Comparison of ENCODE assay signal across 1 cellular context in the genomic region with DNA sequence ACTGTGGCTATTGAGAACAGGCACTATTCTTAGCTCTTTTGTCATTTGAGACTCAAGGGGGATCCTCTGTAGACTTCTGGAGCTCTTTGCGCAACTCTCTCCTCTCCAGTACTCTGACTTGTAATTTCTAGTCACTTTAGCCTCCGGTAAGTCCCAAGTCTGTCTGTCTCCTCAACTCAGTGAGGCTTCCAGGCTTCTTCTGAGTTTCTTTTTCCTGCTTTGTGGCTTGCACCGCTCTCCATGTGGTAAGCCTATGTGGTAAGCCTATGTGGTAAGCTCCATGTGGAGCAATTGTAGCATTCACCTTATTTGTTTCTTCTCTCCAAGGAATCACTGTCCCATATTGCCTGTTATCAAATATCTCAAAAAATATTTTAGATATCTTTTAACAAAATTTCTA.
TF ChIP-seq lines count a peak whose summit lies in the region.

No MANE protein-coding gene starts in this region.

TF ChIP-seq in GM12878, 131 proteins besides CTCF, POLR2A, EP300 and RAD21:
- TF ChIP-seq NBN (IDR thresholded peaks at IDR 0.05) (no peak), RUNX3 (IDR thresholded peaks at IDR 0.05; ENCODE audit: low read length) (peak; percentile 34; the same call in 1 of the 2 replicates)
